19 cellular contexts compared by ENCODE assay signal in genomic region chr1:2595261-2595811, GRCh38. TPM values are rescaled to one million over a fixed set of nuclear protein-coding genes. Genes with fewer than 3 reads are reported as not detected.
DNase-seq lines count a peak whose midpoint lies in the region; ATAC-seq and TF ChIP-seq lines count a peak whose summit lies in the region.
"Had no signal": no experiment of that assay in that cellular context is flagged by ENCODE, and none has a peak within 500 bp of the region (broad histone marks: within the 10 kb centered on the region; RNA-seq: fewer than 3 reads in every experiment).

No MANE protein-coding gene starts in this region.

- peaks cover 6 to 20% of the 10 kb centered on the region in 2 experiments; a peak in 4 of 5 replicates for H3K9me3 Mint-ChIP-seq in H9
- H3K9me3 Mint-ChIP-seq: CD4-positive, alpha-beta T cell had no signal

- H4K8ac ChIP-seq in H9 (replicated peaks; ENCODE audit: insufficient read length, low read depth, low read length) = no peak overlapping the region

- no peak overlapping the region for H2AFZ ChIP-seq in H9 (ENCODE audit: low read length)

- no peak overlapping the region for H3T11ph ChIP-seq in H9 (ENCODE audit: low read length)

- H2BK20ac ChIP-seq in H9 (ENCODE audit: low read depth, low read length, poor library complexity, severe bottlenecking) = no peak overlapping the region

- H4K5ac ChIP-seq in H9 (ENCODE audit: insufficient read length, low read depth, low read length) = no peak overlapping the region

- no peak for ATAC-seq in GM21447 (IDR thresholded peaks at IDR 0.05; ENCODE audit: unreplicated experiment)

- H3K23me2 ChIP-seq in H9 (ENCODE audit: insufficient read length, low read depth, low read length, poor library complexity, severe bottlenecking) = no peaks in the 10 kb centered on the region

- H3K9me3 ChIP-seq in H9 (ENCODE audit: control insufficient read depth, low read depth, low read length) = no peaks in the 10 kb centered on the region

- no peak overlapping the region for H3K18ac ChIP-seq in H9 (ENCODE audit: insufficient read length, low read depth, low read length)

- no peak overlapping the region for H2AK5ac ChIP-seq in H9 (ENCODE audit: insufficient read length, low read length)

- H3K4me1 ChIP-seq in H9 (ENCODE audit: insufficient read depth, low read length) = no peaks in the 10 kb centered on the region

- H3K4me1 Mint-ChIP-seq in H9 = no peaks in the 10 kb centered on the region

- H2BK120ac ChIP-seq in H9 (ENCODE audit: low read depth, low read length, poor library complexity, severe bottlenecking) = no peak overlapping the region

- H3K14ac ChIP-seq in H9 (ENCODE audit: insufficient read depth, low read length) = no peak overlapping the region

- no peak overlapping the region for H3K4ac ChIP-seq in H9 (ENCODE audit: low read depth, low read length)

- H3K27me3 ChIP-seq in H9 (ENCODE audit: insufficient read depth, low read length) = no peaks in the 10 kb centered on the region

- H3K27ac ChIP-seq in H9 (ENCODE audit: insufficient read length, low read depth, low read length) = no peak overlapping the region

- POLR2A ChIA-PET in GM10248 (lab: Yijun Ruan, JAX) = no interaction called here

- no peak overlapping the region for H2BK5ac ChIP-seq in H9 (ENCODE audit: insufficient read length, low read length)

- H3K79me2 ChIP-seq in H9 (ENCODE audit: insufficient read depth, low read length) = no peaks in the 10 kb centered on the region

- no peak overlapping the region for H3K4me2 ChIP-seq in H9 (ENCODE audit: insufficient read depth, insufficient read length, low read length)

- H3K79me1 ChIP-seq in H9 (ENCODE audit: insufficient read depth, low read depth, low read length, poor library complexity, severe bottlenecking) = no peaks in the 10 kb centered on the region

- TF ChIP-seq CTCF in H9 (conservative IDR thresholded peaks at IDR 0.05) (no peak), GM10248 (IDR thresholded peaks at IDR 0.05; ENCODE audit: control extremely low read depth, extremely low read depth, low read depth, missing control alignments) (no peak)

- H3K4me3 Mint-ChIP-seq in H9 = no peak overlapping the region
- H3K4me3 Mint-ChIP-seq: CD4-positive, alpha-beta T cell; HFFc6 had no signal

- H4K91ac ChIP-seq in H9 (ENCODE audit: insufficient read length, low read depth, low read length) = no peak overlapping the region

- no peak overlapping the region for H3K56ac ChIP-seq in H9 (ENCODE audit: insufficient read length, low read depth, low read length)

- peak; percentile 59 for DNase-seq in activated effector memory CD4-positive, alpha-beta T cell treated with anti-CD3 and anti-CD28 coated beads, Interleukin-2, amount 50 U/mL, for 16 hours
- DNase-seq in activated effector memory CD4-positive, alpha-beta T cell treated with Interleukin-2 at 50 U/mL for 16 hours = no peak
- DNase-seq in H9 (peak; percentile 19), iPS-NIHi11 (ENCODE audit: low spot score) (peak; percentile 3), posterior vena cava (ENCODE audit: low spot score) (peak; percentile 66), GM10248 (ENCODE audit: extremely low spot score) (no peak), NCI-H226 (no peak)
- DNase-seq: DMS79 treated with DMSO at 0.1 percent for 48 hours, GOT3, HFFc6, KBM-7, NCI-H146, NCI-H2081 treated with DMSO at 0.1 percent for 48 hours, NCI-H2227 treated with DMSO at 0.1 percent for 48 hours, NCI-H526, RPMI8226 had no signal

- CTCF ChIA-PET in GM10248 (lab: Yijun Ruan, JAX) = no interaction called here

- H3K23ac ChIP-seq in H9 (ENCODE audit: insufficient read length, low read depth, low read length) = no peak overlapping the region

- H3K36me3 Mint-ChIP-seq in H9 (ENCODE audit: insufficient read depth in 1 of 3, low read depth in 3 of 3) = peaks cover 3 to 12% (median 4%) of the 10 kb centered on the region in 3 experiments; a peak in 6 of 7 replicates

- no peaks in the 10 kb centered on the region for H4K20me1 ChIP-seq in H9 (ENCODE audit: control insufficient read depth, insufficient read depth, insufficient read length)

- H3K27me3 Mint-ChIP-seq in H9 (ENCODE audit: low read depth) = peaks cover 9% of the 10 kb centered on the region; the same call in 1 of the 2 replicates
- H3K27me3 Mint-ChIP-seq: CD4-positive, alpha-beta T cell had no signal

- H2BK12ac ChIP-seq in H9 (ENCODE audit: insufficient read length, low read depth, low read length) = no peak overlapping the region

- no peak overlapping the region for H3K27ac Mint-ChIP-seq in H9
- H3K27ac Mint-ChIP-seq: CD4-positive, alpha-beta T cell; HFFc6 had no signal

- intact Hi-C loops in posterior vena cava (cut with DNase I) = no loop called here

- WGBS in H9 (ENCODE audit: extremely low coverage, insufficient read length, low lambda C conversion rate) = no CpG with 5 or more reads among the region's 19 CpGs

- no peak overlapping the region for H3K9ac ChIP-seq in H9 (ENCODE audit: extremely low read depth, insufficient read length, low read length)

- no peak overlapping the region for H2BK15ac ChIP-seq in H9 (ENCODE audit: low read depth, low read length)

RNA-seq across cellular contexts. Expression of gene PRXL2B, which starts 8.8 kb away (rescaled TPM):
- 40.7 and 49.6 TPM in 2 replicates for total RNA-seq in H9 (2021)
- total RNA-seq in posterior vena cava = 10 to 100 TPM; 11.4 to 12.2 TPM

RNA-seq across cellular contexts. Expression of gene MMEL1, which starts 37.5 kb away (rescaled TPM):
- 0.42 and 0.59 TPM in 2 replicates for total RNA-seq in H9 (2021)
- 1 to 10 TPM in 1 of 2 donors, under 1 TPM in 1; 0.57 to 1.8 TPM for total RNA-seq in posterior vena cava
- total RNA-seq: HFFc6, OCI-LY7 had no signal

RNA-seq across cellular contexts. Expression of gene TNFRSF14, which starts 39.2 kb away (rescaled TPM):
- total RNA-seq in H9 (2021) = 0.29 and 0.57 TPM in 2 replicates
- 10 to 100 TPM; 37.7 to 63.6 TPM for total RNA-seq in posterior vena cava

Comparison
In these comparisons a context has a peak if more than half of its experiments do, and no peak if none do; other contexts are left out.
1. DNase-seq: peak in activated effector memory CD4-positive, alpha-beta T cell treated with anti-CD3 and anti-CD28 coated beads, Interleukin-2, amount 50 U/mL, for 16 hours (single experiment), H9 (single experiment), iPS-NIHi11 (single experiment) and posterior vena cava (single experiment); none in activated effector memory CD4-positive, alpha-beta T cell treated with Interleukin-2 at 50 U/mL for 16 hours (single experiment), GM10248 (single experiment) and NCI-H226 (single experiment).
2. RNA of gene TNFRSF14, which starts 39.2 kb away (total RNA-seq): 37.7 to 63.6 TPM in posterior vena cava; 0.29 to 0.57 TPM in H9; every median in the first group is over 10 times any median in the second.